ENCODE assay signal across 9 cellular contexts in genomic region chr13:31965361-31966066, GRCh38.
A peak's percentile ranks its signal among the peaks of the same experiment; 100 is the strongest.
DNase-seq lines count a peak whose midpoint lies in the region; ATAC-seq, FAIRE-seq and TF ChIP-seq lines count a peak whose summit lies in the region.
"Had no signal": no experiment of that assay in that cellular context is flagged by ENCODE, and none has a peak within 500 bp of the region (broad histone marks: within the 10 kb centered on the region; RNA-seq: fewer than 3 reads in every experiment).

No MANE protein-coding gene starts in this region.

- POLR2A ChIA-PET in HEK293T (lab: Yijun Ruan, JAX): no interaction called here

- dilution Hi-C loops in keratinocyte (cut with MboI; ENCODE audit: extremely low pct_ligation_motif_present, low sequenced_read_pairs): no loop called here

- peak overlapping the region; percentile 49 for H2AFZ ChIP-seq in keratinocyte (ENCODE audit: control insufficient read depth, low read length)

- FAIRE-seq in keratinocyte (lab: Jason Lieb, UNC): no peak

- TF ChIP-seq CTCF in GM12864 (IDR thresholded peaks at IDR 0.05; ENCODE audit: low read depth, low read length, missing control alignments) (no peak), keratinocyte (optimal IDR thresholded peaks at IDR 0.05 in 1 of 3, IDR thresholded peaks at IDR 0.05 in 1 of 3, conservative IDR thresholded peaks at IDR 0.05 in 1 of 3; ENCODE audit: extremely low read depth in 1 of 3, insufficient read depth in 2 of 3, low read length in 3 of 3) (no peak)

- H3K9me1 ChIP-seq in keratinocyte (ENCODE audit: control insufficient read depth, extremely low read depth, insufficient read depth, low read length): no peaks in the 10 kb centered on the region

- H3K79me2 ChIP-seq in keratinocyte (ENCODE audit: control insufficient read depth, insufficient read depth, low read length): no peaks in the 10 kb centered on the region

- H3K27ac ChIP-seq in keratinocyte (ENCODE audit: control insufficient read depth, insufficient read depth, low read length): no peak overlapping the region

- no peaks in the 10 kb centered on the region for H3K36me3 ChIP-seq in keratinocyte (ENCODE audit: control insufficient read depth in 2 of 2, extremely low read depth in 1 of 2, insufficient read depth in 2 of 2, low read length in 2 of 2)

- H3K4me1 ChIP-seq in keratinocyte (ENCODE audit: control insufficient read depth, extremely low read depth, insufficient read depth, low read length): peaks cover 4% of the 10 kb centered on the region

- H3K4me2 ChIP-seq in keratinocyte (ENCODE audit: control insufficient read depth, extremely low read depth, insufficient read depth, low read depth, low read length): no peak overlapping the region

- H3K9ac ChIP-seq in keratinocyte (ENCODE audit: control insufficient read depth, extremely low read depth, insufficient read depth, low read length): no peak overlapping the region

- H3K4me3 ChIP-seq in GM12864 (ENCODE audit: low read depth, low read length) (no peak overlapping the region), keratinocyte (ENCODE audit: control insufficient read depth in 2 of 3, extremely low read depth in 1 of 3, insufficient read depth in 2 of 3, low read depth in 1 of 3, low read length in 3 of 3) (no peak overlapping the region)

- CTCF ChIA-PET in HEK293T (lab: Yijun Ruan, JAX): no interaction called here

- no peaks in the 10 kb centered on the region for H3K9me3 ChIP-seq in keratinocyte (ENCODE audit: control insufficient read depth, low read depth, low read length)

- peak; percentile 92 for ATAC-seq in GM21717 (IDR thresholded peaks at IDR 0.05; ENCODE audit: unreplicated experiment)
- ATAC-seq: WTC11 had no signal

- no peaks in the 10 kb centered on the region for H4K20me1 ChIP-seq in keratinocyte (ENCODE audit: control insufficient read depth, extremely low read depth, insufficient read depth, low read length)

- H3K27me3 ChIP-seq in keratinocyte (ENCODE audit: control insufficient read depth, extremely low read depth, insufficient read depth, low read length): no peaks in the 10 kb centered on the region

- peak; percentile 53 for DNase-seq in GM12864 (ENCODE audit: low read depth)
- DNase-seq in LHCN-M2 (ENCODE audit: low read depth): peak; percentile 38
- DNase-seq in keratinocyte (ENCODE audit: low read depth, low spot score): no peak
- no peak for DNase-seq in NCI-H187 (lab: John Stamatoyannopoulos, UW)
- no peak for DNase-seq in NCI-H510A treated with DMSO at 0.1 percent for 48 hours (lab: John Stamatoyannopoulos, UW)
- DNase-seq in GF-D8 (lab: John Stamatoyannopoulos, UW): no peak
- no peak for DNase-seq in HEK293T (ENCODE audit: extremely low spot score)

TF ChIP-seq in HEK293T, 16 proteins besides CTCF, POLR2A, EP300 and RAD21:
- TF ChIP-seq FOXM1 (IDR thresholded peaks at IDR 0.05; ENCODE audit: borderline replicate concordance) (no peak), FOXA1 (IDR thresholded peaks at IDR 0.05) (no peak), L3MBTL2 (conservative IDR thresholded peaks at IDR 0.05) (no peak), ZNF384 (IDR thresholded peaks at IDR 0.05) (no peak), ELF4 (IDR thresholded peaks at IDR 0.05) (no peak), PKNOX1 (IDR thresholded peaks at IDR 0.05) (no peak), HDGF (IDR thresholded peaks at IDR 0.05; ENCODE audit: borderline replicate concordance) (no peak), CTBP1 (IDR thresholded peaks at IDR 0.05; ENCODE audit: borderline replicate concordance) (no peak), TARDBP (IDR thresholded peaks at IDR 0.05) (no peak), NFRKB (IDR thresholded peaks at IDR 0.05) (no peak), BHLHE40 (IDR thresholded peaks at IDR 0.05; ENCODE audit: borderline replicate concordance) (no peak), SP1 (IDR thresholded peaks at IDR 0.05) (no peak), ARNT (IDR thresholded peaks at IDR 0.05) (no peak), LEF1 (IDR thresholded peaks at IDR 0.05; ENCODE audit: borderline replicate concordance) (no peak), FOXK2 (IDR thresholded peaks at IDR 0.05) (no peak)

Comparison
In these comparisons a context has a peak if more than half of its experiments do, and no peak if none do; other contexts are left out.
1. DNase-seq: peak in GM12864 (single experiment) and LHCN-M2 (single experiment); none in keratinocyte (single experiment), NCI-H187 (0 of 2), NCI-H510A treated with DMSO at 0.1 percent for 48 hours (single experiment), GF-D8 (single experiment) and HEK293T (single experiment).